ENCODE assay signal across 23 cellular contexts in genomic region chr2:120431386-120432292, GRCh38.
DNase-seq lines count a peak whose midpoint lies in the region; ATAC-seq and TF ChIP-seq lines count a peak whose summit lies in the region.
"Had no signal": no experiment of that assay in that cellular context is flagged by ENCODE, and none has a peak within 500 bp of the region (broad histone marks: within the 10 kb centered on the region; RNA-seq: fewer than 3 reads in every experiment).

No MANE protein-coding gene starts in this region.

- H3K27ac Mint-ChIP-seq in CD14-positive monocyte = no peak overlapping the region
- H3K27ac Mint-ChIP-seq: CD8-positive, alpha-beta T cell had no signal

- no peaks in the 10 kb centered on the region for H3K4me1 Mint-ChIP-seq in CD14-positive monocyte

- H3K4me3 ChIP-seq in coronary artery (no peak overlapping the region), upper lobe of right lung (no peak overlapping the region)
- H3K4me3 ChIP-seq: A549, Peyer's patch, SK-N-MC had no signal

- no peaks in the 10 kb centered on the region for H3K27me3 ChIP-seq in upper lobe of right lung
- H3K27me3 ChIP-seq: Peyer's patch had no signal

- no peak overlapping the region for H3K4me3 Mint-ChIP-seq in CD14-positive monocyte
- H3K4me3 Mint-ChIP-seq: CD8-positive, alpha-beta T cell had no signal

- no peaks in the 10 kb centered on the region for H3K4me1 ChIP-seq in upper lobe of right lung
- H3K4me1 ChIP-seq: Peyer's patch had no signal

- no peak for ATAC-seq in upper lobe of right lung
- ATAC-seq in GM21825 (IDR thresholded peaks at IDR 0.05; ENCODE audit: unreplicated experiment) = no peak
- ATAC-seq: A549; CD8-positive, alpha-beta T cell had no signal

- intact Hi-C loops in CD14-positive monocyte (cut with micrococcal nuclease) (no loop called here), upper lobe of right lung (cut with DNase I) (no loop called here)

- no peak for TF ChIP-seq CTCF in CD14-positive monocyte (IDR thresholded peaks at IDR 0.05)
- TF ChIP-seq CTCF in coronary artery (IDR thresholded peaks at IDR 0.05) = no peak
- no peak for TF ChIP-seq CTCF in upper lobe of right lung (IDR thresholded peaks at IDR 0.05)

- H3K27ac ChIP-seq in coronary artery (no peak overlapping the region), upper lobe of right lung (no peak overlapping the region)
- H3K27ac ChIP-seq: A549, Peyer's patch, SK-N-MC had no signal

- peaks cover 7 to 10% (median 7%) of the 10 kb centered on the region in 3 donors for H3K27me3 Mint-ChIP-seq in CD14-positive monocyte (ENCODE audit: low read depth in 3 of 3)

- peaks cover 0 to 2% (median 0%) of the 10 kb centered on the region in 7 donors for H3K9me3 Mint-ChIP-seq in CD14-positive monocyte
- H3K9me3 Mint-ChIP-seq: CD8-positive, alpha-beta T cell had no signal

- no peaks in the 10 kb centered on the region for H3K36me3 Mint-ChIP-seq in CD14-positive monocyte
- H3K36me3 Mint-ChIP-seq: CD8-positive, alpha-beta T cell had no signal

- no peaks in the 10 kb centered on the region for H3K9me3 ChIP-seq in upper lobe of right lung
- H3K9me3 ChIP-seq: A549, Caco-2, Peyer's patch had no signal

- DNase-seq in CD14-positive monocyte (ENCODE audit: low spot score) (peak; percentile 30), coronary artery (ENCODE audit: low spot score) (peak; percentile 65), mesenteric fat pad (ENCODE audit: low spot score) (peak; percentile 82), upper lobe of right lung (peak; percentile 46), RPMI8226 (no peak)
- DNase-seq in activated CD4-positive, alpha-beta T cell treated with anti-CD3 and anti-CD28 coated beads for 4 hours = no peak
- DNase-seq: C1 segment of cervical spinal cord, Caco-2, GOT3, IMR-90, KG1, MM.1S, NCI-H1417, NCI-H1694, NCI-H2029 treated with DMSO at 0.1 percent for 48 hours, NCI-H2227 treated with DMSO at 0.1 percent for 48 hours, NCI-H526 treated with DMSO at 0.1 percent for 48 hours, SIG-M5 had no signal

- no peaks in the 10 kb centered on the region for H3K36me3 ChIP-seq in upper lobe of right lung
- H3K36me3 ChIP-seq: Peyer's patch had no signal

Comparison
In these comparisons a context has a peak if more than half of its experiments do, and no peak if none do; other contexts are left out.
1. DNase-seq: peak in CD14-positive monocyte (single experiment), coronary artery (single experiment), mesenteric fat pad (single experiment) and upper lobe of right lung (single experiment); none in activated CD4-positive, alpha-beta T cell treated with anti-CD3 and anti-CD28 coated beads for 4 hours (0 of 2) and RPMI8226 (single experiment).